19 cellular contexts compared by ENCODE assay signal in the genomic region with DNA sequence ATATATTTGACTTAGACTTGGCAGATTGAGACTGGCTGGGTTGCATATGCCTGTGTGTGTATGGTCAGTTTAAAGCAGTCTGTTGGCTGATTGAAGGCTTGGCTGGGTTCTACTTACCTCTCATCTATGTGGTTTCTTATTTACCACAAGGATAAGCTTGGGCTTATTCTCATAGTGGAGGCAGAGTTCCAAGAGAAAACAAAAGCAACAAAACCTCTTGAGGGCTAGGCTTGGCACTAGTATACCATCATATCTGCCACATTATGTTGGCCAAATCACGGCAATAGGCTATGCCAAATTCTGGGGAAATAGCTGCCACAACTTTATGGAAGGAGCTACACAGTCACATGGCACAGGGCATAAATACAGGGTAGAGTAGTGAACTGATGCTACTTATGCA.
DNase-seq lines count a peak whose midpoint lies in the region; ATAC-seq lines count a peak whose summit lies in the region.
"Had no signal": no experiment of that assay in that cellular context is flagged by ENCODE, and none has a peak within 500 bp of the region (broad histone marks: within the 10 kb centered on the region; RNA-seq: fewer than 3 reads in every experiment).

No MANE protein-coding gene starts in this region.

- ATAC-seq in GM21529 (IDR thresholded peaks at IDR 0.05; ENCODE audit: unreplicated experiment) (no peak), GM21423 (IDR thresholded peaks at IDR 0.05; ENCODE audit: unreplicated experiment) (no peak)
- ATAC-seq: A549; CD8-positive, alpha-beta T cell; GM12878 had no signal

- DNase-seq in H4 (ENCODE audit: low spot score), result peak; percentile 18
- DNase-seq in M059J (ENCODE audit: low read depth), result peak; percentile 41
- peak; percentile 70 for DNase-seq in astrocyte of the hippocampus (ENCODE audit: low read depth, low spot score)
- no peak for DNase-seq in RKO (ENCODE audit: low spot score)
- DNase-seq: AML-193; CD4-positive, alpha-beta T cell; CD8-positive, alpha-beta T cell; COR-L47; DMS 273 treated with DMSO at 0.1 percent for 48 hours; DMS153; DMS53; DMS79; DND-41; EL; GDM1 had no signal
